8 cellular contexts compared by ENCODE assay signal in the genomic region with DNA sequence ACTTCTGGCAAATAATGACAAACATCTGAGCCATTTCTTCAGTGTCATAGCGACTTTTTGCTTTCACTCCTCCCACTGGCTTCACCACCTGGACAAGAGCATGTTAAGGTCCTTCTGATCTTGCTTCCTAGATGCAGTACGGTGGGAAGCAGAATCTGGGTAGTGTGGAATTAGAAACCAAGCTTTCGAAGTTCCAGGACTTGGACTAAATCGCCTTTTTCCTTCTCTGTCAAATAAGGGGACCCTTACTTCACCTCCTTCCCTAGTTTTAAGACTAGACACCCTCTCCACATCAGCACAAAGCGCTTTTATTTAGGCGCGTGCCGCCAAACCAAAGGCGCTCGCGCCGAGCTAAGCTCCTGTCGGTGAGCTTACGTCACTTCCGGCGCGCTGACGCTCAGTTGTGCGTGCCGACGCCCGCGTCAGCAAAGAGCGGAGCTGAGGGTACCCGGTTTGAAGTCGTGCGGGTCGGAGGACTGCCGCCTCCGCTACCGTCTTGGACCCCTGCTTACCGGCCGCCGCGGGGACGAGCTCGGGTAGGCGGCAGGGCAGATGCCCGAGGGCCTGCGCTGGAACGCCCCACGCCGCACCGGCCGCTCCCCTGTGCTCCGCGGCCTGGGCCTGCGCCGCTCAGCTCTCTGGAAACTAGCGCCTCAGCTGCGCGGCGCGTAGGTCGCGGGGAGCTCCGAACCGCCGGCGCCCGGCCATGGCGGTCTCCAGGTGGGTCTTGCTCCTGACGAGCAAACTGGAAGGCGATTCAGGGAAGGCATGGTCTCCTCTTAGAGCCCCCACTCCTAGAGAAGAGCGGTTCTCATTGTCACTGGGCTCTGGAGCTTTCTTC. TPM values are rescaled to one million over a fixed set of nuclear protein-coding genes. Genes with fewer than 3 reads are reported as not detected.
DNase-seq lines count a peak whose midpoint lies in the region; ATAC-seq and TF ChIP-seq lines count a peak whose summit lies in the region.

Gene BTAF1 (plus strand): TSS at position 400 of the 841 bp plus-strand sequence. CDS start 307 bp downstream, at position 707.

- peaks cover 10% of the 10 kb centered on the region; the same call in 1 of the 2 replicates for H3K4me1 ChIP-seq in HUES48 (ENCODE audit: control insufficient read depth, insufficient read depth, low read length)
- peaks cover 27% of the 10 kb centered on the region for H3K4me1 ChIP-seq in OCI-LY7 (ENCODE audit: insufficient read depth, low read length, poor library complexity, severe bottlenecking)
- H3K4me1 ChIP-seq in mucosa of descending colon (ENCODE audit: low read depth) = peaks cover 13% of the 10 kb centered on the region

- ATAC-seq in GM21390 (IDR thresholded peaks at IDR 0.05; ENCODE audit: unreplicated experiment) (peak; percentile 97), mucosa of descending colon (peak; percentile 98)

- H3K4me2 ChIP-seq in OCI-LY7 (ENCODE audit: low read length) = peak within 1 kb of the TSS; percentile 78

- peaks cover 12% of the 10 kb centered on the region for H3K36me3 ChIP-seq in HUES48 (ENCODE audit: control insufficient read depth, insufficient read depth, low read length)
- H3K36me3 ChIP-seq in OCI-LY7 (ENCODE audit: insufficient read depth, low read length) = peaks cover 29% of the 10 kb centered on the region
- no peaks in the 10 kb centered on the region for H3K36me3 ChIP-seq in mucosa of descending colon (ENCODE audit: low read depth)

- TSS peak; percentile 99 for BruUV-seq in OCI-LY7 (replicated peaks; lab: Mats Ljungman, UMichigan)

- H4K20me1 ChIP-seq in OCI-LY7 (ENCODE audit: insufficient read depth, low read length) = peaks cover 19% of the 10 kb centered on the region; the same call in 1 of the 2 replicates

- no peaks in the 10 kb centered on the region for H3K9me2 ChIP-seq in OCI-LY7 (ENCODE audit: insufficient read depth, low read length)

- DNase-seq in D341Med (ENCODE audit: low spot score) (peak; percentile 86), OCI-LY7 (ENCODE audit: low spot score) (peak; percentile 97), activated T-cell treated with anti-CD3 and anti-CD28 coated beads for 4 hours (peak; percentile 88), epithelial cell of prostate (ENCODE audit: low read depth, low spot score) (peak; percentile 72), mucosa of descending colon (peak; percentile 93 to 97 (median 97))
- peak; percentile 75 to 85 for DNase-seq in stimulated activated CD8-positive, alpha-beta memory T cell treated with anti-CD3 and anti-CD28 coated beads, Interleukin-4, amount 100 ng/mL, for 4 hours (ENCODE audit: low read depth in 2 of 2, low spot score in 1 of 2)

- peak within 1 kb of the TSS; percentile 95 for H3K27ac ChIP-seq in HUES48 (ENCODE audit: low read depth, low read length)
- peak within 1 kb of the TSS; percentile 73 for H3K27ac ChIP-seq in OCI-LY7 (ENCODE audit: low read depth, low read length, poor library complexity, severe bottlenecking)
- peak within 1 kb of the TSS; percentile 82 for H3K27ac ChIP-seq in epithelial cell of prostate

- CTCF ChIA-PET in OCI-LY7 (lab: Charles Lee; ENCODE audit: unreplicated experiment) = interaction anchor here (0.5 to 0.9 kb wide), 2 partner anchors 27 to 928 kb away, joined by 3 to 11 read pairs; no protein-coding TSS in a partner anchor

- no peaks in the 10 kb centered on the region for H3K27me3 ChIP-seq in HUES48 (ENCODE audit: control insufficient read depth, insufficient read depth, low read length)

- POLR2A ChIA-PET in OCI-LY7 (lab: Charles Lee) = interaction anchor here (0.6 to 2.8 kb wide), 15 partner anchors 8 to 1052 kb away, joined by 3 to 13 read pairs (median 5); partner anchors contain the start of genes CPEB3, FGFBP3, MARCHF5 and RPP30

- H2AFZ ChIP-seq in OCI-LY7 (ENCODE audit: low read length) = peak within 1 kb of the TSS; percentile 88

- intact Hi-C loops in OCI-LY7 (cut with micrococcal nuclease; ENCODE audit: unreplicated experiment) (loop anchor here (2.0 kb wide), 2 partner anchors 15 to 125 kb away; partner anchors contain the start of genes FGFBP3 and TNKS2), mucosa of descending colon (cut with DNase I, micrococcal nuclease) (no loop called here)

- peaks cover 48% of the 10 kb centered on the region for H3K79me2 ChIP-seq in OCI-LY7 (ENCODE audit: insufficient read depth, low read depth, low read length)

- peak within 1 kb of the TSS; percentile 92 for H3K9ac ChIP-seq in HUES48 (ENCODE audit: low read depth, low read length)

- H3K4me3 ChIP-seq in HUES48 (ENCODE audit: low read depth, low read length) (peak within 1 kb of the TSS; percentile 80), OCI-LY7 (ENCODE audit: low read depth, low read length, poor library complexity, severe bottlenecking) (peak within 1 kb of the TSS; percentile 82), mucosa of descending colon (peak within 1 kb of the TSS; percentile 60)

- TF ChIP-seq CTCF in OCI-LY7 (conservative IDR thresholded peaks at IDR 0.05; ENCODE audit: low read length) (no peak), mucosa of descending colon (IDR thresholded peaks at IDR 0.05) (no peak)

- H3K9me3 ChIP-seq in HUES48 (ENCODE audit: control insufficient read depth, insufficient read depth, low read length) (no peaks in the 10 kb centered on the region; the same call in 1 of the 2 replicates), OCI-LY7 (ENCODE audit: low read length) (no peaks in the 10 kb centered on the region), mucosa of descending colon (peaks cover 5% of the 10 kb centered on the region)

RNA-seq across cellular contexts. Expression of gene BTAF1, which starts in this region (rescaled TPM):
- 95.6 and 100 TPM in 2 replicates for total RNA-seq in OCI-LY7 (2014; rRNA removed; shearing (Covaris generic))
- total RNA-seq in OCI-LY7 (2022) (65.1 and 71.3 TPM in 2 replicates), mucosa of descending colon (10 to 100 TPM; 25.7 to 34.4 (median 27.0) TPM)

Comparison
In these comparisons a context has a peak if more than half of its experiments do, and no peak if none do; other contexts are left out.
1. Peak in every context shown above with its lines: DNase-seq, ATAC-seq, H3K4me3 ChIP-seq and H3K27ac ChIP-seq.